In genomic region chr1:53559391-53559815, GRCh38 we compare ENCODE assay signal across 26 cellular contexts.
DNase-seq lines count a peak whose midpoint lies in the region; ATAC-seq, FAIRE-seq and TF ChIP-seq lines count a peak whose summit lies in the region.
"Had no signal": no experiment of that assay in that cellular context is flagged by ENCODE, and none has a peak within 500 bp of the region (broad histone marks: within the 10 kb centered on the region; RNA-seq: fewer than 3 reads in every experiment).

No MANE protein-coding gene starts in this region.

- peaks cover 0 to 3% of the 10 kb centered on the region in 2 experiments; a peak in 1 of 5 replicates for H3K4me1 ChIP-seq in K562 (replicated peaks in 1 of 2; ENCODE audit: control insufficient read depth in 2 of 2, insufficient read depth in 2 of 2, low read length in 2 of 2)
- H3K4me1 ChIP-seq in transverse colon = no peaks in the 10 kb centered on the region
- no peaks in the 10 kb centered on the region for H3K4me1 ChIP-seq in PC-9 (replicated peaks; ENCODE audit: insufficient read depth)
- peaks cover 6% of the 10 kb centered on the region for H3K4me1 ChIP-seq in Karpas-422 (ENCODE audit: low read length)
- H3K4me1 ChIP-seq: gastroesophageal sphincter had no signal

- peak; percentile 1 for DNase-seq in activated T-cell treated with anti-CD3 and anti-CD28 coated beads, Interleukin-2, amount 50 U/mL, for 4 hours
- DNase-seq in activated T-cell treated with anti-CD3 and anti-CD28 coated beads, Interleukin-2, amount 50 U/mL, for 1 hour = no peak
- no peak for DNase-seq in K562 (ENCODE audit: extremely low read depth in 1 of 4, low spot score in 3 of 4)
- DNase-seq in mesenteric fat pad (ENCODE audit: low spot score) = peak; percentile 73
- DNase-seq in transverse colon = peak; percentile 3
- DNase-seq in NCI-H2029 treated with DMSO at 0.1 percent for 48 hours (lab: John Stamatoyannopoulos, UW) = no peak
- no peak for DNase-seq in PC-9
- no peak for DNase-seq in Karpas-422
- DNase-seq: ACHN; activated CD4-positive, alpha-beta T cell treated with anti-CD3 and anti-CD28 coated beads for 48 hours; activated CD8-positive, alpha-beta memory T cell treated with anti-CD3 and anti-CD28 coated beads, Interleukin-2, amount 50 U/mL, for 48 hours; activated naive CD4-positive, alpha-beta T cell treated with anti-CD3 and anti-CD28 coated beads, Interleukin-2, amount 10 ng/mL, durations not matched to agents 7 days and 5 days; C1 segment of cervical spinal cord; effector CD8-positive, alpha-beta T cell; MM.1S; NCI-H774; nucleus accumbens; SHP77; stimulated activated CD4-positive, alpha-beta T cell treated with anti-CD3 and anti-CD28 coated beads, Interleukin-12 subunit alpha, Interleukin-12 subunit beta, amount 100 ng/mL, for 4 hours had no signal

- peaks cover 11% of the 10 kb centered on the region for H3K4me1 Mint-ChIP-seq in activated T-cell treated with anti-CD3 and anti-CD28 coated beads, Interleukin-2, amount 50 U/mL, for 4 hours (ENCODE audit: low read depth)
- H3K4me1 Mint-ChIP-seq: IgD-negative memory B cell had no signal

- no peaks in the 10 kb centered on the region for H3K9me2 ChIP-seq in PC-9 (ENCODE audit: insufficient read depth)
- H3K9me2 ChIP-seq in Karpas-422 (replicated peaks; ENCODE audit: insufficient read depth, low read length) = no peaks in the 10 kb centered on the region

- H2AFZ ChIP-seq in K562 (ENCODE audit: low read depth, low read length) = no peak overlapping the region
- H2AFZ ChIP-seq in PC-9 = no peak overlapping the region
- H2AFZ ChIP-seq in Karpas-422 (ENCODE audit: low read length) = no peak overlapping the region

- TF ChIP-seq CTCF in K562 (IDR thresholded peaks at IDR 0.05 in 2 of 3, conservative IDR thresholded peaks at IDR 0.05 in 1 of 3; ENCODE audit: insufficient read depth in 2 of 3, low read depth in 1 of 3, low read length in 3 of 3) (no peak), transverse colon (IDR thresholded peaks at IDR 0.05) (no peak), PC-9 (conservative IDR thresholded peaks at IDR 0.05) (no peak)

- TF ChIP-seq POLR2A in K562 (conservative IDR thresholded peaks at IDR 0.05) = no peak
- no peak for TF ChIP-seq POLR2A in transverse colon (IDR thresholded peaks at IDR 0.05)

- no peaks in the 10 kb centered on the region for H3K9me1 ChIP-seq in K562 (ENCODE audit: control insufficient read depth, insufficient read depth, low read length)

- no peak for FAIRE-seq in K562 (lab: Jason Lieb, UNC)
- FAIRE-seq: D721Med, urothelium cell line had no signal

- in situ Hi-C loops in K562 (cut with MboI) (no loop called here), transverse colon (cut with MboI; ENCODE audit: low pct_ligation_motif_present in 1 of 4, low pct_unique_long_range_greater_than_20kb in 1 of 4, low sequenced_read_pairs in 3 of 4) (no loop called here)

- ATAC-seq in activated T-cell treated with anti-CD3 and anti-CD28 coated beads, Interleukin-2, amount 50 U/mL, for 4 hours = no peak
- ATAC-seq in K562 = peak; percentile 20; the same call in 1 of the 3 replicates
- ATAC-seq: esophagus mucosa, gastroesophageal sphincter, left colon, mucosa of descending colon had no signal

- H3K36me3 ChIP-seq in K562 (ENCODE audit: control insufficient read depth, insufficient read depth, low read length) (no peaks in the 10 kb centered on the region), transverse colon (no peaks in the 10 kb centered on the region), PC-9 (ENCODE audit: low read depth) (no peaks in the 10 kb centered on the region), Karpas-422 (ENCODE audit: insufficient read depth, low read length) (no peaks in the 10 kb centered on the region)
- H3K36me3 ChIP-seq: gastroesophageal sphincter had no signal

- no peak for TF ChIP-seq EP300 in K562 (IDR thresholded peaks at IDR 0.05; ENCODE audit: low read length)
- TF ChIP-seq EP300 in transverse colon (IDR thresholded peaks at IDR 0.05; ENCODE audit: low read depth) = no peak

- H3K9me3 Mint-ChIP-seq in activated T-cell treated with anti-CD3 and anti-CD28 coated beads, Interleukin-2, amount 50 U/mL, for 4 hours = no peaks in the 10 kb centered on the region
- H3K9me3 Mint-ChIP-seq: activated naive CD4-positive, alpha-beta T cell treated with anti-CD3 and anti-CD28 coated beads, Interleukin-2, amount 10 ng/mL, durations not matched to agents 7 days and 5 days had no signal

- intact Hi-C loops in K562 (cut with micrococcal nuclease) = no loop called here
- intact Hi-C loops in transverse colon (cut with DNase I; ENCODE audit: low total_unique reads) = no loop called here
- intact Hi-C loops in PC-9 (cut with micrococcal nuclease; ENCODE audit: unreplicated experiment) = no loop called here

- H3K4me3 ChIP-seq in K562 (no peak overlapping the region), transverse colon (no peak overlapping the region), PC-9 (no peak overlapping the region), Karpas-422 (ENCODE audit: low read length) (no peak overlapping the region)
- H3K4me3 ChIP-seq: gastroesophageal sphincter, mucosa of descending colon had no signal

- H3K27me3 ChIP-seq in K562 (ENCODE audit: control insufficient read depth in 2 of 2, insufficient read depth in 2 of 2, low read length in 2 of 2) (peaks cover 11 to 53% of the 10 kb centered on the region in 2 experiments), transverse colon (peaks cover 9% of the 10 kb centered on the region), PC-9 (ENCODE audit: insufficient read depth, low read depth) (no peaks in the 10 kb centered on the region), Karpas-422 (ENCODE audit: low read length) (no peaks in the 10 kb centered on the region)

- CTCF ChIA-PET in K562 (lab: Yijun Ruan, JAX; ENCODE audit: low intra/inter-chr PET ratio) (no interaction called here), PC-9 (lab: Charles Lee) (no interaction called here)

- H3K4me3 Mint-ChIP-seq in activated T-cell treated with anti-CD3 and anti-CD28 coated beads, Interleukin-2, amount 50 U/mL, for 4 hours = no peak overlapping the region
- H3K4me3 Mint-ChIP-seq: activated naive CD4-positive, alpha-beta T cell treated with anti-CD3 and anti-CD28 coated beads, Interleukin-2, amount 10 ng/mL, durations not matched to agents 7 days and 5 days; IgD-negative memory B cell had no signal

- no peaks in the 10 kb centered on the region for H3K36me3 Mint-ChIP-seq in activated T-cell treated with anti-CD3 and anti-CD28 coated beads, Interleukin-2, amount 50 U/mL, for 4 hours (ENCODE audit: insufficient read depth)
- H3K36me3 Mint-ChIP-seq: activated naive CD4-positive, alpha-beta T cell treated with anti-CD3 and anti-CD28 coated beads, Interleukin-2, amount 10 ng/mL, durations not matched to agents 7 days and 5 days had no signal

- TF ChIP-seq RAD21 in K562 (CRISPR knock-in tag; conservative IDR thresholded peaks at IDR 0.05 in 1 of 2, IDR thresholded peaks at IDR 0.05 in 1 of 2) = no peak

- H3K4me2 ChIP-seq in K562 (ENCODE audit: insufficient read depth, low read length) (no peak overlapping the region), PC-9 (no peak overlapping the region), Karpas-422 (ENCODE audit: low read depth, low read length, poor library complexity, severe bottlenecking) (no peak overlapping the region)

- H3K9ac ChIP-seq in K562 (ENCODE audit: insufficient read depth in 1 of 2, low read depth in 2 of 2, low read length in 2 of 2) (no peak overlapping the region), Karpas-422 (ENCODE audit: low read length) (no peak overlapping the region)

- H3K9me3 ChIP-seq in K562 (replicated peaks; ENCODE audit: control insufficient read depth, insufficient read depth, low read depth, low read length) (no peaks in the 10 kb centered on the region; the same call in 1 of the 2 replicates), transverse colon (no peaks in the 10 kb centered on the region), PC-9 (ENCODE audit: insufficient read depth, low read depth) (no peaks in the 10 kb centered on the region), Karpas-422 (ENCODE audit: low read length) (no peaks in the 10 kb centered on the region)
- H3K9me3 ChIP-seq: gastroesophageal sphincter, mucosa of descending colon had no signal

- POLR2A ChIA-PET in K562 (lab: Yijun Ruan, JAX) = no interaction called here
- POLR2A ChIA-PET in PC-9 (lab: Charles Lee; ENCODE audit: unreplicated experiment) = no interaction called here

- peaks cover 19% of the 10 kb centered on the region for H3K27me3 Mint-ChIP-seq in activated T-cell treated with anti-CD3 and anti-CD28 coated beads, Interleukin-2, amount 50 U/mL, for 4 hours (ENCODE audit: low read depth)

- H3K27ac ChIP-seq in K562 (ENCODE audit: extremely low read depth, low read depth, low read length) (no peak overlapping the region), transverse colon (no peak overlapping the region), PC-9 (no peak overlapping the region), Karpas-422 (ENCODE audit: low read length) (no peak overlapping the region)
- H3K27ac ChIP-seq: gastroesophageal sphincter had no signal

- no peaks in the 10 kb centered on the region for H3K79me2 ChIP-seq in K562 (ENCODE audit: control insufficient read depth, insufficient read depth, low read length)
- no peaks in the 10 kb centered on the region for H3K79me2 ChIP-seq in PC-9 (ENCODE audit: low read depth)
- no peaks in the 10 kb centered on the region for H3K79me2 ChIP-seq in Karpas-422 (ENCODE audit: low read length)

- no peaks in the 10 kb centered on the region for H3F3A ChIP-seq in PC-9 (ENCODE audit: insufficient read depth, low read depth)

- whole genome bisulfite sequencing in K562 (ENCODE audit: insufficient coverage, low coverage, missing lambda C conversion rate) = 1% methylated on average over 13 of the region's 13 CpGs
- 80% methylated on average over 11 of the region's 13 CpGs; no CpG with 5 or more reads in 1 of the 2 donors for WGBS in transverse colon (ENCODE audit: low coverage in 1 of 2), 2 donors

- H4K20me1 ChIP-seq in K562 (replicated peaks; ENCODE audit: control insufficient read depth, insufficient read depth, low read length) (peaks cover 1% of the 10 kb centered on the region; the same call in 1 of the 2 replicates), PC-9 (ENCODE audit: insufficient read depth) (no peaks in the 10 kb centered on the region), Karpas-422 (ENCODE audit: insufficient read depth, low read depth, low read length) (no peaks in the 10 kb centered on the region)

- BruUV-seq in K562 (replicated peaks; lab: Mats Ljungman, UMichigan) (no TSS peak), PC-9 (replicated peaks; lab: Mats Ljungman, UMichigan) (no TSS peak)

TF ChIP-seq in K562, 482 proteins besides CTCF, POLR2A, EP300 and RAD21:
- TF ChIP-seq COPS2 (conservative IDR thresholded peaks at IDR 0.05) (no peak), OTX1 (CRISPR knock-in tag; IDR thresholded peaks at IDR 0.05) (peak; percentile 45; the same call in 1 of the 2 replicates)

Comparison
In these comparisons a context has a peak if more than half of its experiments do, and no peak if none do; other contexts are left out.
1. DNase-seq: peak in activated T-cell treated with anti-CD3 and anti-CD28 coated beads, Interleukin-2, amount 50 U/mL, for 4 hours (single experiment), mesenteric fat pad (single experiment) and transverse colon (single experiment); none in activated T-cell treated with anti-CD3 and anti-CD28 coated beads, Interleukin-2, amount 50 U/mL, for 1 hour (single experiment), K562 (0 of 4), NCI-H2029 treated with DMSO at 0.1 percent for 48 hours (single experiment), PC-9 (0 of 2) and Karpas-422 (single experiment).